9 cellular contexts compared by ENCODE assay signal in genomic region chr1:154353460-154353904, GRCh38. TPM values are rescaled to one million over a fixed set of nuclear protein-coding genes. Genes with fewer than 3 reads are reported as not detected.
DNase-seq lines count a peak whose midpoint lies in the region; ATAC-seq and TF ChIP-seq lines count a peak whose summit lies in the region.
"Had no signal": no experiment of that assay in that cellular context is flagged by ENCODE, and none has a peak within 500 bp of the region (broad histone marks: within the 10 kb centered on the region; RNA-seq: fewer than 3 reads in every experiment).

No MANE protein-coding gene starts in this region.

- DNase-seq in EL (peak; percentile 64), HuH-7 (ENCODE audit: low spot score) (peak; percentile 46), foreskin melanocyte (peak; percentile 38), progenitor cell of endocrine pancreas (ENCODE audit: low spot score, unreplicated experiment) (no peak)
- DNase-seq in activated CD4-positive, alpha-beta T cell treated with anti-CD3 and anti-CD28 coated beads, Interleukin-2, amount 10 ng/mL, durations not matched to agents 24 days and 14 days, result peak; percentile 79

- H3K4me1 Mint-ChIP-seq in activated CD4-positive, alpha-beta T cell treated with anti-CD3 and anti-CD28 coated beads, Interleukin-2, amount 10 ng/mL, durations not matched to agents 24 days and 14 days, result peaks cover 23% of the 10 kb centered on the region
- peaks cover 24% of the 10 kb centered on the region for H3K4me1 Mint-ChIP-seq in progenitor cell of endocrine pancreas (ENCODE audit: low read depth)

- no peak for TF ChIP-seq CTCF in progenitor cell of endocrine pancreas (IDR thresholded peaks at IDR 0.05; ENCODE audit: unreplicated experiment)

- intact Hi-C loops in activated CD4-positive, alpha-beta T cell treated with anti-CD3 and anti-CD28 coated beads, Interleukin-2, amount 10 ng/mL, durations not matched to agents 24 days and 14 days (cut with micrococcal nuclease), result loop anchor here (1.0 to 5.0 kb wide), 4 partner anchors 27 to 109 kb away; no protein-coding TSS in a partner anchor

- H3K9me3 Mint-ChIP-seq in activated CD4-positive, alpha-beta T cell treated with anti-CD3 and anti-CD28 coated beads, Interleukin-2, amount 10 ng/mL, durations not matched to agents 24 days and 14 days, result no peaks in the 10 kb centered on the region
- no peaks in the 10 kb centered on the region for H3K9me3 Mint-ChIP-seq in progenitor cell of endocrine pancreas (ENCODE audit: low read depth)

- H3K27ac Mint-ChIP-seq in activated CD4-positive, alpha-beta T cell treated with anti-CD3 and anti-CD28 coated beads, Interleukin-2, amount 10 ng/mL, durations not matched to agents 24 days and 14 days, result peak overlapping the region; percentile 65
- peak overlapping the region; percentile 85 for H3K27ac Mint-ChIP-seq in progenitor cell of endocrine pancreas

- peak overlapping the region; percentile 87 for H3K4me3 Mint-ChIP-seq in activated CD4-positive, alpha-beta T cell treated with anti-CD3 and anti-CD28 coated beads, Interleukin-2, amount 10 ng/mL, durations not matched to agents 24 days and 14 days
- H3K4me3 Mint-ChIP-seq in progenitor cell of endocrine pancreas (ENCODE audit: low read depth), result peak overlapping the region; percentile 73

- H3K27me3 Mint-ChIP-seq in activated CD4-positive, alpha-beta T cell treated with anti-CD3 and anti-CD28 coated beads, Interleukin-2, amount 10 ng/mL, durations not matched to agents 24 days and 14 days, result no peaks in the 10 kb centered on the region
- H3K27me3 Mint-ChIP-seq in progenitor cell of endocrine pancreas, result peaks cover 2% of the 10 kb centered on the region

- peaks cover 15% of the 10 kb centered on the region for H3K36me3 Mint-ChIP-seq in activated CD4-positive, alpha-beta T cell treated with anti-CD3 and anti-CD28 coated beads, Interleukin-2, amount 10 ng/mL, durations not matched to agents 24 days and 14 days (ENCODE audit: low read depth)
- H3K36me3 Mint-ChIP-seq in progenitor cell of endocrine pancreas (ENCODE audit: insufficient read depth), result peaks cover 3% of the 10 kb centered on the region

- ATAC-seq in HG03521 (IDR thresholded peaks at IDR 0.05; ENCODE audit: unreplicated experiment), result no peak
- no peak for ATAC-seq in GM21737 (IDR thresholded peaks at IDR 0.05; ENCODE audit: unreplicated experiment)
- no peak for ATAC-seq in GM21447 (IDR thresholded peaks at IDR 0.05; ENCODE audit: unreplicated experiment)

RNA-seq across cellular contexts. Expression of gene ATP8B2, which starts 28.2 kb away (rescaled TPM):
- total RNA-seq in activated CD4-positive, alpha-beta T cell treated with anti-CD3 and anti-CD28 coated beads, Interleukin-2, amount 10 ng/mL, durations not matched to agents 24 days and 14 days, result 49.4 and 49.6 TPM in 2 replicates
- total RNA-seq in progenitor cell of endocrine pancreas, result 45.9 and 47.4 TPM in 2 replicates

RNA-seq across cellular contexts. Expression of gene AQP10, which starts 32.6 kb away (rescaled TPM):
- not detected in 2 replicates for total RNA-seq in activated CD4-positive, alpha-beta T cell treated with anti-CD3 and anti-CD28 coated beads, Interleukin-2, amount 10 ng/mL, durations not matched to agents 24 days and 14 days
- total RNA-seq in progenitor cell of endocrine pancreas, result 0.64 and 0.96 TPM in 2 replicates
- total RNA-seq: thyroid gland had no signal

RNA-seq across cellular contexts. Expression of gene IL6R, which starts 51.7 kb away (rescaled TPM):
- 3.0 and 3.3 TPM in 2 replicates for total RNA-seq in activated CD4-positive, alpha-beta T cell treated with anti-CD3 and anti-CD28 coated beads, Interleukin-2, amount 10 ng/mL, durations not matched to agents 24 days and 14 days
- 2.0 and 3.1 TPM in 2 replicates for total RNA-seq in progenitor cell of endocrine pancreas
